1 cellular context compared by ENCODE assay signal in genomic region chr15:65791335-65792129, GRCh38.
A peak's percentile ranks its signal among the peaks of the same experiment; 100 is the strongest.
TF ChIP-seq lines count a peak whose summit lies in the region.

No MANE protein-coding gene starts in this region.

TF ChIP-seq in HepG2, 621 proteins besides CTCF, POLR2A, EP300 and RAD21 (continued from another document and continues in another):
- TF ChIP-seq HINFP (CRISPR knock-in tag; IDR thresholded peaks at IDR 0.05; ENCODE audit: low read depth) (no peak), TOPORS (CRISPR knock-in tag; IDR thresholded peaks at IDR 0.05) (no peak), ZBTB42 (CRISPR knock-in tag; IDR thresholded peaks at IDR 0.05) (no peak), SNAPC5 (CRISPR knock-in tag; IDR thresholded peaks at IDR 0.05; ENCODE audit: borderline replicate concordance) (no peak), FOXK1 (CRISPR knock-in tag; IDR thresholded peaks at IDR 0.05; ENCODE audit: borderline replicate concordance, low read depth) (no peak; the same call in 1 of the 2 replicates), PRDM10 (CRISPR knock-in tag; IDR thresholded peaks at IDR 0.05; ENCODE audit: low read depth) (no peak), HDAC1 (CRISPR knock-in tag; IDR thresholded peaks at IDR 0.05) (no peak; the same call in 1 of the 2 replicates), GLMP (CRISPR knock-in tag; IDR thresholded peaks at IDR 0.05; ENCODE audit: borderline replicate concordance) (no peak), TERF1 (CRISPR knock-in tag; IDR thresholded peaks at IDR 0.05) (no peak), TBP (CRISPR knock-in tag; IDR thresholded peaks at IDR 0.05) (no peak), ZSCAN20 (CRISPR knock-in tag; IDR thresholded peaks at IDR 0.05; ENCODE audit: borderline replicate concordance) (no peak), POLR2AphosphoS2 (IDR thresholded peaks at IDR 0.05; ENCODE audit: low read depth, low read length) (no peak), TCF7L2 (IDR thresholded peaks at IDR 0.05; ENCODE audit: low read depth, low read length) (no peak), POGK (CRISPR knock-in tag; conservative IDR thresholded peaks at IDR 0.05) (no peak), HES4 (CRISPR knock-in tag; IDR thresholded peaks at IDR 0.05; ENCODE audit: borderline replicate concordance) (no peak), FOXK2 (IDR thresholded peaks at IDR 0.05) (no peak), ATAD3A (CRISPR knock-in tag; IDR thresholded peaks at IDR 0.05) (no peak), DNMT3B (CRISPR knock-in tag; conservative IDR thresholded peaks at IDR 0.05) (0 out of 2 replicates have a peak, but pooled peaks have one; percentile 36), CERS6 (CRISPR knock-in tag; IDR thresholded peaks at IDR 0.05) (no peak), PRDM15 (CRISPR knock-in tag; IDR thresholded peaks at IDR 0.05) (no peak), TFDP1 (CRISPR knock-in tag; IDR thresholded peaks at IDR 0.05; ENCODE audit: borderline replicate concordance) (no peak), TBX3 (IDR thresholded peaks at IDR 0.05; ENCODE audit: borderline replicate concordance) (no peak), GATAD1 (CRISPR knock-in tag; IDR thresholded peaks at IDR 0.05) (no peak), NR2C2 (CRISPR knock-in tag; IDR thresholded peaks at IDR 0.05; ENCODE audit: borderline replicate concordance) (no peak), CBX1 (IDR thresholded peaks at IDR 0.05; ENCODE audit: low read depth) (no peak), ARID5B (CRISPR knock-in tag; IDR thresholded peaks at IDR 0.05) (no peak), MATR3 (CRISPR knock-in tag; IDR thresholded peaks at IDR 0.05) (no peak), SETDB1 (CRISPR knock-in tag; IDR thresholded peaks at IDR 0.05; ENCODE audit: borderline replicate concordance) (0 out of 2 replicates have a peak, but pooled peaks have one; percentile 48), TBL1XR1 (IDR thresholded peaks at IDR 0.05; ENCODE audit: borderline replicate concordance, low read length, partially characterized antibody) (no peak), NFKB2 (CRISPR knock-in tag; IDR thresholded peaks at IDR 0.05; ENCODE audit: borderline replicate concordance) (0 out of 2 replicates have a peak, but pooled peaks have one; percentile 10), TCF12 (IDR thresholded peaks at IDR 0.05) (no peak), TCF12 (CRISPR knock-in tag; IDR thresholded peaks at IDR 0.05) (no peak), ZNF30 (CRISPR knock-in tag; IDR thresholded peaks at IDR 0.05) (no peak), NFRKB (IDR thresholded peaks at IDR 0.05) (no peak), TEAD2 (CRISPR knock-in tag; IDR thresholded peaks at IDR 0.05) (no peak), ZNF124 (CRISPR knock-in tag; IDR thresholded peaks at IDR 0.05) (no peak), ZNF639 (CRISPR knock-in tag; conservative IDR thresholded peaks at IDR 0.05) (0 out of 2 replicates have a peak, but pooled peaks have one; percentile 17)
